Comparison of ENCODE assay signal across 9 cellular contexts in the genomic region with DNA sequence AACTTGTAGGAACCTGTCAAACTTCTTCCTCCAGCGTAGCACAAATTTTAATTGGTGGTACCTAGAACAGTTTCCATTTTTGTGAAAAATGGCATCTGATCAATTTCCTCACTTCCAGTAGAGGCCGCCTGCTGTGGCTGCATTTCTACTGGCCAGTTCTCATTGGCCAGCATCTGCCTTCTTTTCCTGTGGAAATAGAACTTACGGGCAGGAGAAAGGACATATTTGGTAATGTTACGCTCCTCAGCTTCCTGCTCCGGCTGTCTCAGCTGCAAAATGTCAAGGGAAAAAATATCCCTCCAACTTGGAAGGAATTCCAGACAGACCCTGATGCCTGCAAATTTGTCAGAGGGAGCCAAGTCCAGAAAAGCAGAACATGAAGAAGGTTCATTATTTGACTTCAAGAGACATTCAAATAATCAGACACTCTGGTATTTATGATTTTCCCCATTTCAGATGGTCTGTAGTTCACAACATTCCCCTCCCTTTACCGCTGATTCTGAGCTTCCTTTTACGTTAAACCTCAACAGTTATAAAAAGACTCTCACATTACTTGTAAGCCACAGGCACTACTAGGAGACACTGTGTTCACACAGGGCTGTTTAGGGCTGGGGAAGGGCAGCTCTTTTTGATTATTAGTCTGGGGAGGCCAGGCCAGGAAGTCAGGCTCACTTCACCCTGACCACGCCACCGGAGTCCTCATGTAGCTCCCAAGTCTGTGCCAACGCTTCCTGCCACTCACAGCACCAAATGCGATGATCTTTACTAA.
DNase-seq lines count a peak whose midpoint lies in the region; ATAC-seq lines count a peak whose summit lies in the region.
"Had no signal": no experiment of that assay in that cellular context is flagged by ENCODE, and none has a peak within 500 bp of the region (broad histone marks: within the 10 kb centered on the region; RNA-seq: fewer than 3 reads in every experiment).

No MANE protein-coding gene starts in this region.

- DNase-seq in COLO829 (ENCODE audit: low spot score), result peak; percentile 30
- DNase-seq in RPMI7951 (ENCODE audit: low read depth), result peak; percentile 89
- peak; percentile 43 for DNase-seq in globus pallidus (ENCODE audit: low spot score)
- peak; percentile 90 for DNase-seq in posterior vena cava (ENCODE audit: low spot score)
- no peak for DNase-seq in T-helper 1 cell
- no peak for DNase-seq in T-helper 9 cell
- DNase-seq: DMS79 treated with DMSO at 0.1 percent for 48 hours had no signal

- intact Hi-C loops in posterior vena cava (cut with DNase I), result no loop called here

- ATAC-seq in GM19467 (IDR thresholded peaks at IDR 0.05; ENCODE audit: unreplicated experiment) (no peak), HG02763 (IDR thresholded peaks at IDR 0.05; ENCODE audit: unreplicated experiment) (no peak)

Comparison
In these comparisons a context has a peak if more than half of its experiments do, and no peak if none do; other contexts are left out.
1. DNase-seq: peak in COLO829 (single experiment), RPMI7951 (single experiment), globus pallidus (single experiment) and posterior vena cava (single experiment); none in T-helper 1 cell (0 of 5) and T-helper 9 cell (single experiment).